Comparison of ENCODE assay signal across 10 cellular contexts in genomic region chr5:148746826-148747535, GRCh38.
DNase-seq lines count a peak whose midpoint lies in the region; ATAC-seq and TF ChIP-seq lines count a peak whose summit lies in the region.
"Had no signal": no experiment of that assay in that cellular context is flagged by ENCODE, and none has a peak within 500 bp of the region (broad histone marks: within the 10 kb centered on the region; RNA-seq: fewer than 3 reads in every experiment).

No MANE protein-coding gene starts in this region.

- H3K27ac Mint-ChIP-seq in memory B cell: no peak overlapping the region

- no peaks in the 10 kb centered on the region for H3K36me3 ChIP-seq in MG63
- H3K36me3 ChIP-seq in esophagus muscularis mucosa: no peaks in the 10 kb centered on the region
- no peaks in the 10 kb centered on the region for H3K36me3 ChIP-seq in upper lobe of left lung

- intact Hi-C loops in esophagus muscularis mucosa (cut with DNase I): no loop called here

- TF ChIP-seq POLR2A in esophagus muscularis mucosa (IDR thresholded peaks at IDR 0.05; ENCODE audit: low read depth): no peak
- no peak for TF ChIP-seq POLR2A in upper lobe of left lung (IDR thresholded peaks at IDR 0.05)

- ATAC-seq in GM18873 (IDR thresholded peaks at IDR 0.05; ENCODE audit: low FRiP score, unreplicated experiment) (peak; percentile 91), HG02678 (IDR thresholded peaks at IDR 0.05; ENCODE audit: unreplicated experiment) (peak; percentile 90), memory B cell (ENCODE audit: low read depth) (peak; percentile 88), upper lobe of left lung (ENCODE audit: low FRiP score in 2 of 2) (no peak)

- H3K9me3 Mint-ChIP-seq in memory B cell: peaks cover 3% of the 10 kb centered on the region

- no peaks in the 10 kb centered on the region for H3K36me3 Mint-ChIP-seq in memory B cell

- no peak overlapping the region for H3K27ac ChIP-seq in esophagus muscularis mucosa (replicated peaks in 1 of 4)
- no peak overlapping the region for H3K27ac ChIP-seq in upper lobe of left lung

- no peak for TF ChIP-seq CTCF in esophagus muscularis mucosa (IDR thresholded peaks at IDR 0.05)
- TF ChIP-seq CTCF in upper lobe of left lung (IDR thresholded peaks at IDR 0.05): no peak

- peaks cover 13% of the 10 kb centered on the region for H3K4me1 Mint-ChIP-seq in memory B cell

- H3K27me3 Mint-ChIP-seq in memory B cell: no peaks in the 10 kb centered on the region

- TF ChIP-seq EP300 in esophagus muscularis mucosa (IDR thresholded peaks at IDR 0.05): no peak
- TF ChIP-seq EP300 in upper lobe of left lung (IDR thresholded peaks at IDR 0.05): no peak

- H3K27me3 ChIP-seq in MG63: no peaks in the 10 kb centered on the region
- H3K27me3 ChIP-seq in esophagus muscularis mucosa: no peaks in the 10 kb centered on the region
- H3K27me3 ChIP-seq in upper lobe of left lung: no peaks in the 10 kb centered on the region

- peak; percentile 38 for DNase-seq in MG63
- DNase-seq in memory B cell (ENCODE audit: low spot score in 2 of 2): no peak
- no peak for DNase-seq in esophagus muscularis mucosa (ENCODE audit: extremely low spot score)
- no peak for DNase-seq in upper lobe of left lung
- no peak for DNase-seq in stimulated activated CD4-positive, alpha-beta T cell treated with anti-CD3 and anti-CD28 coated beads, Interleukin-2, amount 100 ng/mL, for 24 hours
- no peak for DNase-seq in activated CD8-positive, alpha-beta memory T cell treated with anti-CD3 and anti-CD28 coated beads for 24 hours
- DNase-seq: left ventricle myocardium superior, NCI-H1930 had no signal

- H3K4me1 ChIP-seq in esophagus muscularis mucosa: no peaks in the 10 kb centered on the region
- no peaks in the 10 kb centered on the region for H3K4me1 ChIP-seq in upper lobe of left lung

- WGBS in esophagus muscularis mucosa: 34% methylated on average over 2 of the region's 2 CpGs
- WGBS in upper lobe of left lung, 2 donors: 33 to 41% methylated on average over 2 of the region's 2 CpGs

- no peak overlapping the region for H3K4me3 Mint-ChIP-seq in memory B cell

- H3K4me3 ChIP-seq in MG63 (no peak overlapping the region), esophagus muscularis mucosa (no peak overlapping the region), upper lobe of left lung (no peak overlapping the region)

- H3K9me3 ChIP-seq in MG63 (no peaks in the 10 kb centered on the region), esophagus muscularis mucosa (no peaks in the 10 kb centered on the region), upper lobe of left lung (no peaks in the 10 kb centered on the region)

Comparison
In these comparisons a context has a peak if more than half of its experiments do, and no peak if none do; other contexts are left out.
1. ATAC-seq: peak in GM18873 (single experiment), HG02678 (single experiment) and memory B cell (single experiment); none in upper lobe of left lung (0 of 2).